Comparison of ENCODE assay signal across 1 cellular context in the genomic region with DNA sequence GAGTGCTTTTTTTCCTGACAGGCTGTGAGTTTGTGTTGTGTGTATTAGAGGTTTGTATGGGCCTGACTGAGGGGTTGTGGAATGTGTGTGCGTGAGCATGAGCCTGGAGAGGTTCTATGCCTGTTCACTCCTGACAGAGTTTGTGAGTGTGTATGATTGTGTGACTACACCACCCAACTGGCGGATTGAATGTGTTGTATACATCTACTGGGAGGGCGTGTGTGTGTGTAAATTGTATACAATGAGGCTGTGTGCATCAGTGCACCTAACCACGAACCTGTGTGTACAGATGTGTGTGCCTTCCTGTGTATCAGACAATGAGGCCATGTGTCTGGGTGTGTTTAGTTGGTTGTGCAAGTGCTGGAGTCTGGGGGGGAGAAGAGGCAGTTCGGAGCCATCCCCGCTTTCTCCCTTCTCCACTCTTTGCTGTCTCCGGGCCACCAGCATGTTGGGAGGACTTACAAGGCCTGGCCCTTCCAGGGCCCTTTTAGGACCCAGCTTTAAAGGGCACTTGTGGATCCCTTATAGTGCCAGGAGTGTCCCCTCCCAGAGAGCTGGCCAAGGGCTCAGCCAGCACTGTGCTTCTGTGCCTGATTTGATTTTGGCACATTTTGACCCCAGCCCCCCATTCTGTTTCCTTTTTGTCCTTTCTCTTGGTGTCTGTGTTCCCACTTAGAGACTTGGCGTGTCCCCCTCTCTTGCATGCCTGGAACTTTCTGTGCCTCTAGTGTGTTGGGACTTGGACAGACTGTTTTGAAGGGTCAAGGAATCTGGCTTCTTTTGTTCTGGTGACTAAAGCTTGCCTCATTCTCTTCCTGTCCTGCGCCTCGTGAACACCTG.
A peak's percentile ranks its signal among the peaks of the same experiment; 100 is the strongest.
TF ChIP-seq lines count a peak whose summit lies in the region.

No MANE protein-coding gene starts in this region.

TF ChIP-seq in HepG2, 621 proteins besides CTCF, POLR2A, EP300 and RAD21 (continued from another document and continues in another):
- TF ChIP-seq, protein P1, sequence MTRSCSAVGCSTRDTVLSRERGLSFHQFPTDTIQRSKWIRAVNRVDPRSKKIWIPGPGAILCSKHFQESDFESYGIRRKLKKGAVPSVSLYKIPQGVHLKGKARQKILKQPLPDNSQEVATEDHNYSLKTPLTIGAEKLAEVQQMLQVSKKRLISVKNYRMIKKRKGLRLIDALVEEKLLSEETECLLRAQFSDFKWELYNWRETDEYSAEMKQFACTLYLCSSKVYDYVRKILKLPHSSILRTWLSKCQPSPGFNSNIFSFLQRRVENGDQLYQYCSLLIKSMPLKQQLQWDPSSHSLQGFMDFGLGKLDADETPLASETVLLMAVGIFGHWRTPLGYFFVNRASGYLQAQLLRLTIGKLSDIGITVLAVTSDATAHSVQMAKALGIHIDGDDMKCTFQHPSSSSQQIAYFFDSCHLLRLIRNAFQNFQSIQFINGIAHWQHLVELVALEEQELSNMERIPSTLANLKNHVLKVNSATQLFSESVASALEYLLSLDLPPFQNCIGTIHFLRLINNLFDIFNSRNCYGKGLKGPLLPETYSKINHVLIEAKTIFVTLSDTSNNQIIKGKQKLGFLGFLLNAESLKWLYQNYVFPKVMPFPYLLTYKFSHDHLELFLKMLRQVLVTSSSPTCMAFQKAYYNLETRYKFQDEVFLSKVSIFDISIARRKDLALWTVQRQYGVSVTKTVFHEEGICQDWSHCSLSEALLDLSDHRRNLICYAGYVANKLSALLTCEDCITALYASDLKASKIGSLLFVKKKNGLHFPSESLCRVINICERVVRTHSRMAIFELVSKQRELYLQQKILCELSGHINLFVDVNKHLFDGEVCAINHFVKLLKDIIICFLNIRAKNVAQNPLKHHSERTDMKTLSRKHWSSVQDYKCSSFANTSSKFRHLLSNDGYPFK (CRISPR knock-in tag; IDR thresholded peaks at IDR 0.05; ENCODE audit: borderline replicate concordance), result no peak
- TF ChIP-seq PLRG1 (conservative IDR thresholded peaks at IDR 0.05), result no peak
- peak; percentile 39 for TF ChIP-seq ZNF883 (CRISPR knock-in tag; IDR thresholded peaks at IDR 0.05; ENCODE audit: not compliant biosample characterization)
- TF ChIP-seq RXRA (CRISPR knock-in tag; IDR thresholded peaks at IDR 0.05), result no peak
- no peak for TF ChIP-seq KMT2B (CRISPR knock-in tag; IDR thresholded peaks at IDR 0.05)
- 0 out of 2 replicates have a peak, but pooled peaks have one; percentile 19 for TF ChIP-seq HDAC2 (CRISPR knock-in tag; IDR thresholded peaks at IDR 0.05)
- TF ChIP-seq PCBP1 (IDR thresholded peaks at IDR 0.05; ENCODE audit: borderline replicate concordance, low read depth, low read length), result no peak
- TF ChIP-seq NFE2 (CRISPR knock-in tag; IDR thresholded peaks at IDR 0.05), result no peak
- no peak for TF ChIP-seq FOXO1 (CRISPR knock-in tag; IDR thresholded peaks at IDR 0.05)
- TF ChIP-seq ZNF432 (CRISPR knock-in tag; IDR thresholded peaks at IDR 0.05; ENCODE audit: borderline replicate concordance), result no peak
- TF ChIP-seq, protein P2, sequence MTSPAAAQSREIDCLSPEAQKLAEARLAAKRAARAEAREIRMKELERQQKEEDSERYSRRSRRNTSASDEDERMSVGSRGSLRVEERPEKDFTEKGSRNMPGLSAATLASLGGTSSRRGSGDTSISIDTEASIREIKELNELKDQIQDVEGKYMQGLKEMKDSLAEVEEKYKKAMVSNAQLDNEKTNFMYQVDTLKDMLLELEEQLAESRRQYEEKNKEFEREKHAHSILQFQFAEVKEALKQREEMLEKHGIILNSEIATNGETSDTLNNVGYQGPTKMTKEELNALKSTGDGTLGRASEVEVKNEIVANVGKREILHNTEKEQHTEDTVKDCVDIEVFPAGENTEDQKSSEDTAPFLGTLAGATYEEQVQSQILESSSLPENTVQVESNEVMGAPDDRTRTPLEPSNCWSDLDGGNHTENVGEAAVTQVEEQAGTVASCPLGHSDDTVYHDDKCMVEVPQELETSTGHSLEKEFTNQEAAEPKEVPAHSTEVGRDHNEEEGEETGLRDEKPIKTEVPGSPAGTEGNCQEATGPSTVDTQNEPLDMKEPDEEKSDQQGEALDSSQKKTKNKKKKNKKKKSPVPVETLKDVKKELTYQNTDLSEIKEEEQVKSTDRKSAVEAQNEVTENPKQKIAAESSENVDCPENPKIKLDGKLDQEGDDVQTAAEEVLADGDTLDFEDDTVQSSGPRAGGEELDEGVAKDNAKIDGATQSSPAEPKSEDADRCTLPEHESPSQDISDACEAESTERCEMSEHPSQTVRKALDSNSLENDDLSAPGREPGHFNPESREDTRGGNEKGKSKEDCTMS (CRISPR knock-in tag; conservative IDR thresholded peaks at IDR 0.05), result no peak
- TF ChIP-seq, protein P3, sequence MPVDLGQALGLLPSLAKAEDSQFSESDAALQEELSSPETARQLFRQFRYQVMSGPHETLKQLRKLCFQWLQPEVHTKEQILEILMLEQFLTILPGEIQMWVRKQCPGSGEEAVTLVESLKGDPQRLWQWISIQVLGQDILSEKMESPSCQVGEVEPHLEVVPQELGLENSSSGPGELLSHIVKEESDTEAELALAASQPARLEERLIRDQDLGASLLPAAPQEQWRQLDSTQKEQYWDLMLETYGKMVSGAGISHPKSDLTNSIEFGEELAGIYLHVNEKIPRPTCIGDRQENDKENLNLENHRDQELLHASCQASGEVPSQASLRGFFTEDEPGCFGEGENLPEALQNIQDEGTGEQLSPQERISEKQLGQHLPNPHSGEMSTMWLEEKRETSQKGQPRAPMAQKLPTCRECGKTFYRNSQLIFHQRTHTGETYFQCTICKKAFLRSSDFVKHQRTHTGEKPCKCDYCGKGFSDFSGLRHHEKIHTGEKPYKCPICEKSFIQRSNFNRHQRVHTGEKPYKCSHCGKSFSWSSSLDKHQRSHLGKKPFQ (CRISPR knock-in tag; IDR thresholded peaks at IDR 0.05; ENCODE audit: insufficient replicate concordance), result no peak
- no peak for TF ChIP-seq KAT2B (IDR thresholded peaks at IDR 0.05; ENCODE audit: borderline replicate concordance, low read depth, low read length)
- no peak for TF ChIP-seq NR3C1 (CRISPR knock-in tag; IDR thresholded peaks at IDR 0.05)
- TF ChIP-seq SALL1 (CRISPR knock-in tag; IDR thresholded peaks at IDR 0.05), result 0 out of 2 replicates have a peak, but pooled peaks have one; percentile 25
- TF ChIP-seq FOXP1 (IDR thresholded peaks at IDR 0.05), result no peak
- peak; percentile 40; the same call in 1 of the 2 replicates for TF ChIP-seq FOXP1 (CRISPR knock-in tag; IDR thresholded peaks at IDR 0.05)
- TF ChIP-seq ZNF121 (CRISPR knock-in tag; IDR thresholded peaks at IDR 0.05), result no peak
- no peak; the same call in 1 of the 2 replicates for TF ChIP-seq DNMT3B (CRISPR knock-in tag; conservative IDR thresholded peaks at IDR 0.05)
- TF ChIP-seq, protein P4, sequence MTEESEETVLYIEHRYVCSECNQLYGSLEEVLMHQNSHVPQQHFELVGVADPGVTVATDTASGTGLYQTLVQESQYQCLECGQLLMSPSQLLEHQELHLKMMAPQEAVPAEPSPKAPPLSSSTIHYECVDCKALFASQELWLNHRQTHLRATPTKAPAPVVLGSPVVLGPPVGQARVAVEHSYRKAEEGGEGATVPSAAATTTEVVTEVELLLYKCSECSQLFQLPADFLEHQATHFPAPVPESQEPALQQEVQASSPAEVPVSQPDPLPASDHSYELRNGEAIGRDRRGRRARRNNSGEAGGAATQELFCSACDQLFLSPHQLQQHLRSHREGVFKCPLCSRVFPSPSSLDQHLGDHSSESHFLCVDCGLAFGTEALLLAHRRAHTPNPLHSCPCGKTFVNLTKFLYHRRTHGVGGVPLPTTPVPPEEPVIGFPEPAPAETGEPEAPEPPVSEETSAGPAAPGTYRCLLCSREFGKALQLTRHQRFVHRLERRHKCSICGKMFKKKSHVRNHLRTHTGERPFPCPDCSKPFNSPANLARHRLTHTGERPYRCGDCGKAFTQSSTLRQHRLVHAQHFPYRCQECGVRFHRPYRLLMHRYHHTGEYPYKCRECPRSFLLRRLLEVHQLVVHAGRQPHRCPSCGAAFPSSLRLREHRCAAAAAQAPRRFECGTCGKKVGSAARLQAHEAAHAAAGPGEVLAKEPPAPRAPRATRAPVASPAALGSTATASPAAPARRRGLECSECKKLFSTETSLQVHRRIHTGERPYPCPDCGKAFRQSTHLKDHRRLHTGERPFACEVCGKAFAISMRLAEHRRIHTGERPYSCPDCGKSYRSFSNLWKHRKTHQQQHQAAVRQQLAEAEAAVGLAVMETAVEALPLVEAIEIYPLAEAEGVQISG (CRISPR knock-in tag; IDR thresholded peaks at IDR 0.05), result no peak
- no peak for TF ChIP-seq MTF2 (CRISPR knock-in tag; IDR thresholded peaks at IDR 0.05; ENCODE audit: borderline replicate concordance)
- TF ChIP-seq, protein P5, sequence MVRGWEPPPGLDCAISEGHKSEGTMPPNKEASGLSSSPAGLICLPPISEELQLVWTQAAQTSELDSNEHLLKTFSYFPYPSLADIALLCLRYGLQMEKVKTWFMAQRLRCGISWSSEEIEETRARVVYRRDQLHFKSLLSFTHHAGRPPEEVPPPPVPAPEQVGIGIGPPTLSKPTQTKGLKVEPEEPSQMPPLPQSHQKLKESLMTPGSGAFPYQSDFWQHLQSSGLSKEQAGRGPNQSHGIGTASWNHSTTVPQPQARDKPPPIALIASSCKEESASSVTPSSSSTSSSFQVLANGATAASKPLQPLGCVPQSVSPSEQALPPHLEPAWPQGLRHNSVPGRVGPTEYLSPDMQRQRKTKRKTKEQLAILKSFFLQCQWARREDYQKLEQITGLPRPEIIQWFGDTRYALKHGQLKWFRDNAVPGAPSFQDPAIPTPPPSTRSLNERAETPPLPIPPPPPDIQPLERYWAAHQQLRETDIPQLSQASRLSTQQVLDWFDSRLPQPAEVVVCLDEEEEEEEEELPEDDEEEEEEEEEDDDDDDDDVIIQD (CRISPR knock-in tag; IDR thresholded peaks at IDR 0.05; ENCODE audit: low read depth), result 0 out of 2 replicates have a peak, but pooled peaks have one; percentile 16
- no peak for TF ChIP-seq ZNF724P (CRISPR knock-in tag; IDR thresholded peaks at IDR 0.05; ENCODE audit: borderline replicate concordance)
- TF ChIP-seq, protein P6, sequence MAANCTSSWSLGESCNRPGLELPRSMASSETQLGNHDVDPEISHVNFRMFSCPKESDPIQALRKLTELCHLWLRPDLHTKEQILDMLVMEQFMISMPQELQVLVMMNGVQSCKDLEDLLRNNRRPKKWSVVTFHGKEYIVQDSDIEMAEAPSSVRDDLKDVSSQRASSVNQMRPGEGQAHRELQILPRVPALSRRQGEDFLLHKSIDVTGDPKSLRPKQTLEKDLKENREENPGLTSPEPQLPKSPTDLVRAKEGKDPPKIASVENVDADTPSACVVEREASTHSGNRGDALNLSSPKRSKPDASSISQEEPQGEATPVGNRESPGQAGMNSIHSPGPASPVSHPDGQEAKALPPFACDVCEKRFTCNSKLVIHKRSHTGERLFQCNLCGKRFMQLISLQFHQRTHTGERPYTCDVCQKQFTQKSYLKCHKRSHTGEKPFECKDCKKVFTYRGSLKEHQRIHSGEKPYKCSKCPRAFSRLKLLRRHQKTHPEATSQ (CRISPR knock-in tag; IDR thresholded peaks at IDR 0.05; ENCODE audit: borderline replicate concordance), result no peak
- no peak for TF ChIP-seq ZSCAN29 (CRISPR knock-in tag; conservative IDR thresholded peaks at IDR 0.05)
- TF ChIP-seq POLR2AphosphoS5 (IDR thresholded peaks at IDR 0.05; ENCODE audit: low read depth, low read length), result no peak
- TF ChIP-seq EZH2 (conservative IDR thresholded peaks at IDR 0.05; ENCODE audit: low read depth, low read length), result no peak
- TF ChIP-seq ZSCAN12 (CRISPR knock-in tag; IDR thresholded peaks at IDR 0.05), result no peak
- TF ChIP-seq BRD4 (CRISPR knock-in tag; IDR thresholded peaks at IDR 0.05), result 0 out of 2 replicates have a peak, but pooled peaks have one; percentile 19
- TF ChIP-seq CENPT (CRISPR knock-in tag; IDR thresholded peaks at IDR 0.05; ENCODE audit: low read depth), result no peak
- no peak for TF ChIP-seq THAP11 (CRISPR knock-in tag; IDR thresholded peaks at IDR 0.05)
- no peak for TF ChIP-seq ZNF776 (CRISPR knock-in tag; IDR thresholded peaks at IDR 0.05)
- TF ChIP-seq ZBTB38 (CRISPR knock-in tag; IDR thresholded peaks at IDR 0.05), result no peak
- TF ChIP-seq, protein P7, sequence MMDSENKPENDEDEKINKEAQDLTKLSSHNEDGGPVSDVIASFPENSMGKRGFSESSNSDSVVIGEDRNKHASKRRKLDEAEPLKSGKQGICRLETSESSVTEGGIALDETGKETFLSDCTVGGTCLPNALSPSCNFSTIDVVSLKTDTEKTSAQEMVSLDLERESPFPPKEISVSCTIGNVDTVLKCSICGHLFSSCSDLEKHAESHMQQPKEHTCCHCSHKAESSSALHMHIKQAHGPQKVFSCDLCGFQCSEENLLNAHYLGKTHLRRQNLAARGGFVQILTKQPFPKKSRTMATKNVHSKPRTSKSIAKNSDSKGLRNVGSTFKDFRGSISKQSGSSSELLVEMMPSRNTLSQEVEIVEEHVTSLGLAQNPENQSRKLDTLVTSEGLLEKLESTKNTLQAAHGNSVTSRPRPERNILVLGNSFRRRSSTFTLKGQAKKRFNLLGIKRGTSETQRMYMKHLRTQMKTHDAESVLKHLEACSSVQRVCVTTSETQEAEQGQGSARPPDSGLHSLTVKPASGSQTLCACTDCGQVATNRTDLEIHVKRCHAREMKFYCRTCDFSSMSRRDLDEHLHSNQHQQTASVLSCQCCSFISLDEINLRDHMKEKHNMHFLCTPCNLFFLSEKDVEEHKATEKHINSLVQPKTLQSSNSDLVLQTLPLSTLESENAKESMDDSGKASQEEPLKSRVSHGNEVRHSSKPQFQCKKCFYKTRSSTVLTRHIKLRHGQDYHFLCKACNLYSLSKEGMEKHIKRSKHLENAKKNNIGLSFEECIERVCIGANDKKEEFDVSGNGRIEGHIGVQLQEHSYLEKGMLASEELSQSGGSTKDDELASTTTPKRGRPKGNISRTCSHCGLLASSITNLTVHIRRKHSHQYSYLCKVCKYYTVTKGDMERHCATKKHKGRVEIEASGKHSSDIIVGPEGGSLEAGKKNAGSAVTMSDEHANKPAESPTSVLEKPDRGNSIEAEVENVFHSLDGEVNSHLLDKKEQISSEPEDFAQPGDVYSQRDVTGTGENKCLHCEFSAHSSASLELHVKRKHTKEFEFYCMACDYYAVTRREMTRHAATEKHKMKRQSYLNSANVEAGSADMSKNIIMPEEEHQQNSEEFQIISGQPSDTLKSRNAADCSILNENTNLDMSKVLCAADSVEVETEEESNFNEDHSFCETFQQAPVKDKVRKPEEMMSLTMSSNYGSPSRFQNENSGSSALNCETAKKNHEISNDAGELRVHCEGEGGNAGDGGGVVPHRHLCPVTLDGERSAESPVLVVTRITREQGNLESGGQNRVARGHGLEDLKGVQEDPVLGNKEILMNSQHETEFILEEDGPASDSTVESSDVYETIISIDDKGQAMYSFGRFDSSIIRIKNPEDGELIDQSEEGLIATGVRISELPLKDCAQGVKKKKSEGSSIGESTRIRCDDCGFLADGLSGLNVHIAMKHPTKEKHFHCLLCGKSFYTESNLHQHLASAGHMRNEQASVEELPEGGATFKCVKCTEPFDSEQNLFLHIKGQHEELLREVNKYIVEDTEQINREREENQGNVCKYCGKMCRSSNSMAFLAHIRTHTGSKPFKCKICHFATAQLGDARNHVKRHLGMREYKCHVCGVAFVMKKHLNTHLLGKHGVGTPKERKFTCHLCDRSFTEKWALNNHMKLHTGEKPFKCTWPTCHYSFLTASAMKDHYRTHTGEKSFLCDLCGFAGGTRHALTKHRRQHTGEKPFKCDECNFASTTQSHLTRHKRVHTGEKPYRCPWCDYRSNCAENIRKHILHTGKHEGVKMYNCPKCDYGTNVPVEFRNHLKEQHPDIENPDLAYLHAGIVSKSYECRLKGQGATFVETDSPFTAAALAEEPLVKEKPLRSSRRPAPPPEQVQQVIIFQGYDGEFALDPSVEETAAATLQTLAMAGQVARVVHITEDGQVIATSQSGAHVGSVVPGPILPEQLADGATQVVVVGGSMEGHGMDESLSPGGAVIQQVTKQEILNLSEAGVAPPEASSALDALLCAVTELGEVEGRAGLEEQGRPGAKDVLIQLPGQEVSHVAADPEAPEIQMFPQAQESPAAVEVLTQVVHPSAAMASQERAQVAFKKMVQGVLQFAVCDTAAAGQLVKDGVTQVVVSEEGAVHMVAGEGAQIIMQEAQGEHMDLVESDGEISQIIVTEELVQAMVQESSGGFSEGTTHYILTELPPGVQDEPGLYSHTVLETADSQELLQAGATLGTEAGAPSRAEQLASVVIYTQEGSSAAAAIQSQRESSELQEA (CRISPR knock-in tag; IDR thresholded peaks at IDR 0.05; ENCODE audit: not compliant biosample characterization), result no peak
- TF ChIP-seq ZFY (CRISPR knock-in tag; IDR thresholded peaks at IDR 0.05), result no peak
